ENCODE assay signal across 10 cellular contexts in genomic region chr10:18140957-18141888, GRCh38. TPM values are rescaled to one million over a fixed set of nuclear protein-coding genes. Genes with fewer than 3 reads are reported as not detected.
DNase-seq lines count a peak whose midpoint lies in the region; ATAC-seq, FAIRE-seq and TF ChIP-seq lines count a peak whose summit lies in the region.
"Had no signal": no experiment of that assay in that cellular context is flagged by ENCODE, and none has a peak within 500 bp of the region (broad histone marks: within the 10 kb centered on the region; RNA-seq: fewer than 3 reads in every experiment).

No MANE protein-coding gene starts in this region.

- peak overlapping the region; percentile 77 for H3K9ac ChIP-seq in SK-N-MC (ENCODE audit: insufficient read length)

- no peaks in the 10 kb centered on the region for H3K4me1 ChIP-seq in ovary (ENCODE audit: insufficient read depth)

- no peaks in the 10 kb centered on the region for H3K27me3 ChIP-seq in ovary

- no peak for DNase-seq in SK-N-MC (ENCODE audit: low read depth, low spot score)
- no peak for DNase-seq in Right ventricle myocardium superior
- DNase-seq in ovary = peak in 4 of 5 donors; percentile 41 to 63 (median 50)
- no peak for DNase-seq in GM12892 (ENCODE audit: insufficient read length)
- no peak for DNase-seq in NCI-H1417 treated with DMSO at 0.1 percent for 48 hours (lab: John Stamatoyannopoulos, UW)
- DNase-seq: stimulated activated CD4-positive, alpha-beta T cell treated with anti-CD3 and anti-CD28 coated beads, Interleukin-4, amount 100 ng/mL, for 4 hours had no signal

- H3K27ac ChIP-seq in C4-2B (peak overlapping the region; percentile 30), SK-N-MC (peak overlapping the region; percentile 70; the same call in 1 of the 2 replicates), ovary (peak overlapping the region; percentile 87 to 99)

- peak; percentile 4 for TF ChIP-seq POLR2A in ovary (IDR thresholded peaks at IDR 0.05)
- TF ChIP-seq POLR2A in GM12892 (IDR thresholded peaks at IDR 0.05; ENCODE audit: low read depth, low read length) = no peak

- H3K4me3 ChIP-seq in SK-N-MC (peak overlapping the region; percentile 80), ovary (peak overlapping the region; percentile 66)
- H3K4me3 ChIP-seq: K562 had no signal

- peaks cover 5% of the 10 kb centered on the region; the same call in 1 of the 2 replicates for H3K9me3 ChIP-seq in SK-N-MC (ENCODE audit: low read depth, low read length)
- no peaks in the 10 kb centered on the region for H3K9me3 ChIP-seq in ovary

- FAIRE-seq in GM12892 (lab: Jason Lieb, UNC) = no peak
- FAIRE-seq: K562 had no signal

- WGBS in ovary, 3 donors = 1 to 4% (median 3%) methylated on average over 41 of the region's 41 CpGs

- H3K36me3 ChIP-seq in SK-N-MC (ENCODE audit: insufficient read depth, low read length) = no peaks in the 10 kb centered on the region
- H3K36me3 ChIP-seq in ovary = no peaks in the 10 kb centered on the region

- intact Hi-C loops in Right ventricle myocardium superior (cut with DNase I) = loop anchor here (5.0 kb wide), 1 partner anchor 76 kb away; no protein-coding TSS in a partner anchor
- intact Hi-C loops in ovary (cut with DNase I) = loop anchor here in 2 of 4 donors (5.0 to 10.0 kb wide), 2 partner anchors 74 to 76 kb away; no protein-coding TSS in a partner anchor

- no peak for TF ChIP-seq CTCF in C4-2B (conservative IDR thresholded peaks at IDR 0.05)
- no peak for TF ChIP-seq CTCF in ovary (IDR thresholded peaks at IDR 0.05)

- no peak for TF ChIP-seq EP300 in ovary (IDR thresholded peaks at IDR 0.05)

- ATAC-seq in Right ventricle myocardium superior (ENCODE audit: poor library complexity) (peak; percentile 12), GM19463 (IDR thresholded peaks at IDR 0.05; ENCODE audit: unreplicated experiment) (no peak), HG03095 (IDR thresholded peaks at IDR 0.05; ENCODE audit: unreplicated experiment) (no peak)
- ATAC-seq: K562 had no signal

RNA-seq across cellular contexts. Expression of gene CACNB2, which starts 1.0 kb away (rescaled TPM):
- total RNA-seq in Right ventricle myocardium superior (45.7 TPM), ovary (10 to 100 TPM; 16.0 to 60.9 (median 25.7) TPM)
- polyA plus RNA-seq in ovary = 10 to 100 TPM in 1 of 2 donors, 1 to 10 TPM in 1; 8.9 to 11.6 TPM
- 1.5 TPM for polyA plus RNA-seq in GM12892 (2012; ENCODE audit: missing spikeins)
- total RNA-seq: K562 had no signal

Comparison
In these comparisons a context has a peak if more than half of its experiments do, and no peak if none do; other contexts are left out.
1. H3K27ac ChIP-seq: peak in every context shown above with its lines; median percentile 93 in ovary; 70 in SK-N-MC; 30 in C4-2B.
2. DNase-seq: peak in ovary (4 of 5); none in SK-N-MC (single experiment), Right ventricle myocardium superior (single experiment), GM12892 (single experiment) and NCI-H1417 treated with DMSO at 0.1 percent for 48 hours (single experiment).